ENCODE assay signal across 8 cellular contexts in genomic region chr14:95526483-95527391, GRCh38. TPM values are rescaled to one million over a fixed set of nuclear protein-coding genes. Genes with fewer than 3 reads are reported as not detected.
DNase-seq lines count a peak whose midpoint lies in the region; ATAC-seq, FAIRE-seq and TF ChIP-seq lines count a peak whose summit lies in the region.

No MANE protein-coding gene starts in this region.

- dilution Hi-C loops in IMR-90 (cut with HindIII; ENCODE audit: low sequenced_read_pairs, unreplicated experiment), result no loop called here

- TF ChIP-seq RAD21 in IMR-90 (IDR thresholded peaks at IDR 0.05; ENCODE audit: low read length), result no peak

- peaks cover 17% of the 10 kb centered on the region for H3K36me3 Mint-ChIP-seq in activated CD8-positive, alpha-beta T cell treated with anti-CD3 and anti-CD28 coated beads, Interleukin-2, amount 10 ng/mL, durations not matched to agents 7 days and 5 days (ENCODE audit: low read depth)

- H3K27ac ChIP-seq in IMR-90 (ENCODE audit: insufficient read depth, low read length), result peak overlapping the region; percentile 77; the same call in 1 of the 2 replicates
- H3K27ac ChIP-seq in skeletal muscle tissue (ENCODE audit: low read depth, low read length), result peak overlapping the region; percentile 44

- H3K9me3 ChIP-seq in IMR-90 (ENCODE audit: control insufficient read depth, insufficient read depth, low read length) (no peaks in the 10 kb centered on the region), skeletal muscle tissue (ENCODE audit: control insufficient read depth in 3 of 3, low read length in 3 of 3) (no peaks in the 10 kb centered on the region)

- peak overlapping the region; percentile 96 for H3K18ac ChIP-seq in IMR-90 (ENCODE audit: low read depth, low read length)

- peak overlapping the region; percentile 94; the same call in 1 of the 2 replicates for H3K23ac ChIP-seq in IMR-90 (ENCODE audit: low read depth, low read length)

- CTCF ChIA-PET in IMR-90 (lab: Yijun Ruan, JAX), result interaction anchor here (0.7 to 4.2 kb wide), 21 partner anchors 8 to 442 kb away, joined by 3 to 23 read pairs (median 5); partner anchors contain the start of gene SYNE3
- CTCF ChIA-PET in activated CD8-positive, alpha-beta T cell treated with anti-CD3 and anti-CD28 coated beads, Interleukin-2, amount 10 ng/mL, durations not matched to agents 7 days and 5 days (lab: Charles Lee), result interaction anchor here (0.7 to 15.0 kb wide), 25 partner anchors 8 to 102 kb away, joined by 3 to 199 read pairs (median 7); partner anchors contain the start of genes GLRX5 and SYNE3

- H4K91ac ChIP-seq in IMR-90 (ENCODE audit: insufficient read depth, low read depth, low read length), result peak overlapping the region; percentile 83

- no CpG with 5 or more reads among the region's 9 CpGs for WGBS in IMR-90 (ENCODE audit: extremely low coverage in 2 of 2, insufficient read length in 1 of 2), 2 experiments

- POLR2A ChIA-PET in IMR-90 (lab: Charles Lee; ENCODE audit: unreplicated experiment), result interaction anchor here (0.7 kb wide), 1 partner anchor 69 kb away, joined by 3 read pairs; no protein-coding TSS in a partner anchor
- POLR2A ChIA-PET in activated CD8-positive, alpha-beta T cell treated with anti-CD3 and anti-CD28 coated beads, Interleukin-2, amount 10 ng/mL, durations not matched to agents 7 days and 5 days (lab: Charles Lee), result interaction anchor here (0.9 to 1.7 kb wide), 3 partner anchors 11 to 75 kb away, joined by 3 to 6 read pairs (median 3); partner anchors contain the start of gene SYNE3

- peak; percentile 45 for DNase-seq in IMR-90
- no peak for DNase-seq in activated CD8-positive, alpha-beta T cell treated with anti-CD3 and anti-CD28 coated beads, Interleukin-2, amount 10 ng/mL, durations not matched to agents 7 days and 5 days
- DNase-seq in fibroblast of pulmonary artery (ENCODE audit: low read depth), result peak; percentile 56
- no peak for DNase-seq in NCI-H1092 treated with DMSO at 0.1 percent for 48 hours (lab: John Stamatoyannopoulos, UW)
- DNase-seq in amygdala (lab: John Stamatoyannopoulos, UW), result no peak
- no peak for DNase-seq in D721Med (ENCODE audit: insufficient read length, low spot score)
- no peak for DNase-seq in NCI-H1105 (lab: John Stamatoyannopoulos, UW)

- H3K27me3 Mint-ChIP-seq in activated CD8-positive, alpha-beta T cell treated with anti-CD3 and anti-CD28 coated beads, Interleukin-2, amount 10 ng/mL, durations not matched to agents 7 days and 5 days (ENCODE audit: low read depth), result no peaks in the 10 kb centered on the region

- peak overlapping the region; percentile 95 for H3K27ac Mint-ChIP-seq in activated CD8-positive, alpha-beta T cell treated with anti-CD3 and anti-CD28 coated beads, Interleukin-2, amount 10 ng/mL, durations not matched to agents 7 days and 5 days

- peak overlapping the region; percentile 91 for H2BK5ac ChIP-seq in IMR-90 (ENCODE audit: low read depth, low read length, poor library complexity, severe bottlenecking)

- H2BK20ac ChIP-seq in IMR-90 (ENCODE audit: low read depth, low read length), result peak overlapping the region; percentile 83

- H4K5ac ChIP-seq in IMR-90 (ENCODE audit: low read depth, low read length), result peak overlapping the region; percentile 88

- peak overlapping the region; percentile 95 for H3K4me2 ChIP-seq in IMR-90 (ENCODE audit: low read depth, low read length)

- H2AK9ac ChIP-seq in IMR-90 (replicated peaks; ENCODE audit: low read depth, low read length, poor library complexity), result peak overlapping the region; percentile 70

- H3K14ac ChIP-seq in IMR-90 (replicated peaks; ENCODE audit: low read depth, low read length), result peak overlapping the region; percentile 83

- no peak overlapping the region for H3K4me3 ChIP-seq in IMR-90 (ENCODE audit: insufficient read depth, low read depth, low read length)
- peak overlapping the region; percentile 4 for H3K4me3 ChIP-seq in fibroblast of pulmonary artery (replicated peaks; ENCODE audit: low read depth, low read length)
- peak overlapping the region in 1 of 3 donors; percentile 27 for H3K4me3 ChIP-seq in skeletal muscle tissue (ENCODE audit: low read length in 3 of 3)

- peak overlapping the region in 1 of 2 experiments; percentile 93; a peak in 3 of 4 replicates for H4K8ac ChIP-seq in IMR-90 (ENCODE audit: low read depth in 2 of 2, low read length in 2 of 2)

- no peak overlapping the region for H2AFZ ChIP-seq in IMR-90 (replicated peaks; ENCODE audit: low read length, poor library complexity)

- peaks cover 39% of the 10 kb centered on the region for H3K4me1 ChIP-seq in IMR-90 (ENCODE audit: control insufficient read depth, insufficient read depth, low read length)
- peaks cover 27 to 53% (median 33%) of the 10 kb centered on the region in 3 donors for H3K4me1 ChIP-seq in skeletal muscle tissue (ENCODE audit: control insufficient read depth in 3 of 3, insufficient read depth in 3 of 3, low read length in 3 of 3)

- no peaks in the 10 kb centered on the region for H3K9me3 Mint-ChIP-seq in activated CD8-positive, alpha-beta T cell treated with anti-CD3 and anti-CD28 coated beads, Interleukin-2, amount 10 ng/mL, durations not matched to agents 7 days and 5 days (ENCODE audit: insufficient read depth)

- in situ Hi-C loops in IMR-90 (cut with MboI; ENCODE audit: low sequenced_read_pairs), result loop anchor here (5.0 to 25.0 kb wide), 2 partner anchors 84 to 736 kb away; partner anchors contain the start of gene BDKRB1

- peaks cover 18 to 70% of the 10 kb centered on the region in 2 experiments for H3K79me1 ChIP-seq in IMR-90 (ENCODE audit: low read depth in 1 of 2, low read length in 2 of 2)

- BruUV-seq in IMR-90 (replicated peaks; lab: Mats Ljungman, UMichigan), result no TSS peak

- peak overlapping the region; percentile 97 for H3K4ac ChIP-seq in IMR-90 (ENCODE audit: low read depth, low read length)

- peak overlapping the region; percentile 95 for H2BK15ac ChIP-seq in IMR-90 (ENCODE audit: low read depth, low read length)

- H3K36me3 ChIP-seq in IMR-90 (ENCODE audit: control insufficient read depth, insufficient read depth, low read length) (no peaks in the 10 kb centered on the region), skeletal muscle tissue (ENCODE audit: control insufficient read depth in 3 of 3, insufficient read depth in 3 of 3, low read length in 3 of 3) (peaks cover 0 to 3% (median 3%) of the 10 kb centered on the region in 3 donors)

- intact Hi-C loops in IMR-90 (cut with micrococcal nuclease), result loop anchor here (1.0 to 5.0 kb wide), 2 partner anchors 64 to 84 kb away; no protein-coding TSS in a partner anchor

- no peak for TF ChIP-seq POLR2A in IMR-90 (IDR thresholded peaks at IDR 0.05; ENCODE audit: low read depth, low read length)

- no peaks in the 10 kb centered on the region for H3K27me3 ChIP-seq in IMR-90 (ENCODE audit: control insufficient read depth, insufficient read depth, low read length)
- no peaks in the 10 kb centered on the region for H3K27me3 ChIP-seq in skeletal muscle tissue (ENCODE audit: control insufficient read depth in 3 of 3, insufficient read depth in 3 of 3, low read length in 3 of 3)

- H3K4me1 Mint-ChIP-seq in activated CD8-positive, alpha-beta T cell treated with anti-CD3 and anti-CD28 coated beads, Interleukin-2, amount 10 ng/mL, durations not matched to agents 7 days and 5 days (ENCODE audit: low read depth), result peaks cover 79% of the 10 kb centered on the region

- peak overlapping the region; percentile 71 for H3K9ac ChIP-seq in IMR-90 (ENCODE audit: low read depth, low read length)
- peak overlapping the region in 2 of 3 donors; percentile 2 to 38 for H3K9ac ChIP-seq in skeletal muscle tissue (ENCODE audit: low read depth in 1 of 3, low read length in 3 of 3)

- TF ChIP-seq CTCF in IMR-90 (conservative IDR thresholded peaks at IDR 0.05; ENCODE audit: low read depth, low read length) (no peak), fibroblast of pulmonary artery (IDR thresholded peaks at IDR 0.05; ENCODE audit: low read length, missing control alignments) (no peak), D721Med (IDR thresholded peaks at IDR 0.05; ENCODE audit: insufficient read depth, missing control alignments) (no peak)

- ATAC-seq in IMR-90 (ENCODE audit: low read depth), result peak; percentile 18
- no peak for ATAC-seq in activated CD8-positive, alpha-beta T cell treated with anti-CD3 and anti-CD28 coated beads, Interleukin-2, amount 10 ng/mL, durations not matched to agents 7 days and 5 days

- FAIRE-seq in D721Med (lab: Jason Lieb, UNC), result no peak

- H3K9me1 ChIP-seq in IMR-90 (ENCODE audit: insufficient read depth, low read length), result peaks cover 33% of the 10 kb centered on the region

- H2BK120ac ChIP-seq in IMR-90 (ENCODE audit: low read depth, low read length), result peak overlapping the region; percentile 98

- H3K4me3 Mint-ChIP-seq in activated CD8-positive, alpha-beta T cell treated with anti-CD3 and anti-CD28 coated beads, Interleukin-2, amount 10 ng/mL, durations not matched to agents 7 days and 5 days, result no peak overlapping the region

- H4K20me1 ChIP-seq in IMR-90 (ENCODE audit: insufficient read depth, low read length), result peaks cover 9% of the 10 kb centered on the region; the same call in 1 of the 2 replicates

- peak overlapping the region; percentile 85; the same call in 1 of the 2 replicates for H2AK5ac ChIP-seq in IMR-90 (ENCODE audit: low read depth, low read length)

- peak overlapping the region; percentile 55; the same call in 1 of the 2 replicates for H3K56ac ChIP-seq in IMR-90 (ENCODE audit: extremely low read depth, insufficient read depth, low read length)

TF ChIP-seq in IMR-90, 13 proteins besides CTCF, POLR2A, EP300 and RAD21 (continues in another document):
- TF ChIP-seq USF2 (IDR thresholded peaks at IDR 0.05; ENCODE audit: low read depth, low read length), result no peak

RNA-seq across cellular contexts. Expression of gene GLRX5, which starts 8.1 kb away (rescaled TPM):
- 32.4 and 59.2 TPM in 2 replicates for total RNA-seq in IMR-90 (2012; rRNA removed)
- 31.7 and 40.4 TPM in 2 replicates for polyA plus RNA-seq in IMR-90 (2012; rRNA removed)
- 13.3 and 15.9 TPM in 2 replicates for polyA plus RNA-seq in IMR-90 (2012; cell fraction: cytosol; rRNA removed)
- 5.0 and 14.4 TPM in 2 replicates for polyA plus RNA-seq in IMR-90 (2012; cell fraction: nucleus; rRNA removed; ENCODE audit: low replicate concordance)
- 10 to 100 TPM; 52.8 to 54.6 TPM for total RNA-seq in activated CD8-positive, alpha-beta T cell treated with anti-CD3 and anti-CD28 coated beads, Interleukin-2, amount 10 ng/mL, durations not matched to agents 7 days and 5 days
- 74.1 TPM for total RNA-seq in skeletal muscle tissue

RNA-seq across cellular contexts. Expression of gene SYNE3, which starts 10.3 kb away (rescaled TPM):
- total RNA-seq in IMR-90 (2012; rRNA removed) (5.0 TPM in 2 replicates), skeletal muscle tissue (21.4 TPM)
- polyA plus RNA-seq in IMR-90 (2012; rRNA removed), result 2.9 and 3.1 TPM in 2 replicates
- 1.9 and 2.6 TPM in 2 replicates for polyA plus RNA-seq in IMR-90 (2012; cell fraction: cytosol; rRNA removed)
- polyA plus RNA-seq in IMR-90 (2012; cell fraction: nucleus; rRNA removed; ENCODE audit: low replicate concordance), result 6.1 and 7.9 TPM in 2 replicates
- total RNA-seq in activated CD8-positive, alpha-beta T cell treated with anti-CD3 and anti-CD28 coated beads, Interleukin-2, amount 10 ng/mL, durations not matched to agents 7 days and 5 days, result 10 to 100 TPM; 91.5 TPM

Comparison
In these comparisons a context has a peak if more than half of its experiments do, and no peak if none do; other contexts are left out.
1. DNase-seq: peak in IMR-90 (single experiment) and fibroblast of pulmonary artery (single experiment); none in activated CD8-positive, alpha-beta T cell treated with anti-CD3 and anti-CD28 coated beads, Interleukin-2, amount 10 ng/mL, durations not matched to agents 7 days and 5 days (single experiment), NCI-H1092 treated with DMSO at 0.1 percent for 48 hours (single experiment), amygdala (0 of 56), D721Med (single experiment) and NCI-H1105 (single experiment).